16 cellular contexts compared by ENCODE assay signal in genomic region chr1:97091263-97091662, GRCh38.
DNase-seq lines count a peak whose midpoint lies in the region; ATAC-seq, FAIRE-seq and TF ChIP-seq lines count a peak whose summit lies in the region.
"Had no signal": no experiment of that assay in that cellular context is flagged by ENCODE, and none has a peak within 500 bp of the region (broad histone marks: within the 10 kb centered on the region; RNA-seq: fewer than 3 reads in every experiment).

No MANE protein-coding gene starts in this region.

- H3K9ac ChIP-seq in Loucy (ENCODE audit: low read depth, low read length, poor library complexity, severe bottlenecking), result peak overlapping the region; percentile 40
- H3K9ac ChIP-seq: BLaER1 treated with 17β-estradiol and CSF1 and Interleukin-3, amounts not matched to agents 10 nM and 100 nM had no signal

- H3K27ac Mint-ChIP-seq in nephron progenitor cell (peak overlapping the region; percentile 46), type B pancreatic cell (peak overlapping the region; percentile 7)
- H3K27ac Mint-ChIP-seq: HFFc6 had no signal

- no peaks in the 10 kb centered on the region for H3K9me2 ChIP-seq in Loucy (replicated peaks; ENCODE audit: low read depth, low read length)

- H3K36me3 Mint-ChIP-seq in nephron progenitor cell (ENCODE audit: low read depth), result no peaks in the 10 kb centered on the region
- H3K36me3 Mint-ChIP-seq in type B pancreatic cell, result no peaks in the 10 kb centered on the region

- TF ChIP-seq CTCF in Loucy (conservative IDR thresholded peaks at IDR 0.05; ENCODE audit: low read length) (no peak), bronchial epithelial cell (IDR thresholded peaks at IDR 0.05; ENCODE audit: insufficient read depth, low read length, severe bottlenecking) (no peak), nephron progenitor cell (IDR thresholded peaks at IDR 0.05) (no peak), type B pancreatic cell (conservative IDR thresholded peaks at IDR 0.05) (no peak)

- H3K4me3 Mint-ChIP-seq in nephron progenitor cell (no peak overlapping the region), type B pancreatic cell (no peak overlapping the region)
- H3K4me3 Mint-ChIP-seq: CD4-positive, CD25-positive, alpha-beta regulatory T cell; HFFc6 had no signal

- peak; percentile 72 for FAIRE-seq in bronchial epithelial cell (lab: Jason Lieb, UNC)
- FAIRE-seq: GM19239, H1 had no signal

- H3K27me3 ChIP-seq in Loucy (ENCODE audit: insufficient read depth, low read length, poor library complexity, severe bottlenecking) (no peaks in the 10 kb centered on the region), bronchial epithelial cell (ENCODE audit: control insufficient read depth, insufficient read depth, low read length) (no peaks in the 10 kb centered on the region)
- H3K27me3 ChIP-seq: BLaER1 treated with 17β-estradiol and CSF1 and Interleukin-3, amounts not matched to agents 10 nM and 100 nM had no signal

- no peaks in the 10 kb centered on the region for H3K27me3 Mint-ChIP-seq in nephron progenitor cell (ENCODE audit: low read depth, poor library complexity)
- H3K27me3 Mint-ChIP-seq in type B pancreatic cell, result no peaks in the 10 kb centered on the region
- H3K27me3 Mint-ChIP-seq: CD4-positive, CD25-positive, alpha-beta regulatory T cell had no signal

- H3K9me3 ChIP-seq in Loucy (ENCODE audit: insufficient read depth, low read depth, low read length), result no peaks in the 10 kb centered on the region

- no peaks in the 10 kb centered on the region for H3K9me3 Mint-ChIP-seq in nephron progenitor cell
- no peaks in the 10 kb centered on the region for H3K9me3 Mint-ChIP-seq in type B pancreatic cell
- H3K9me3 Mint-ChIP-seq: CD4-positive, CD25-positive, alpha-beta regulatory T cell; HFFc6 had no signal

- H3K4me3 ChIP-seq in Loucy (ENCODE audit: low read length, poor library complexity, severe bottlenecking) (peak overlapping the region; percentile 24), bronchial epithelial cell (ENCODE audit: low read depth, low read length) (no peak overlapping the region)
- H3K4me3 ChIP-seq: BLaER1 treated with 17β-estradiol and CSF1 and Interleukin-3, amounts not matched to agents 10 nM and 100 nM had no signal

- no peaks in the 10 kb centered on the region for H3K36me3 ChIP-seq in Loucy (ENCODE audit: insufficient read depth, low read length)
- H3K36me3 ChIP-seq in bronchial epithelial cell (ENCODE audit: control insufficient read depth, insufficient read depth, low read length), result no peaks in the 10 kb centered on the region

- DNase-seq in bronchial epithelial cell (ENCODE audit: low read depth), result no peak
- DNase-seq in nephron progenitor cell, result no peak
- no peak for DNase-seq in type B pancreatic cell (ENCODE audit: extremely low spot score, unreplicated experiment)
- DNase-seq in NCI-H2081 treated with DMSO at 0.1 percent for 48 hours (lab: John Stamatoyannopoulos, UW), result no peak
- DNase-seq: ACHN; CD4-positive, CD25-positive, alpha-beta regulatory T cell; DMS53; GF-D8; HCEC 1CT; HFFc6 had no signal

- H4K20me1 ChIP-seq in Loucy (ENCODE audit: insufficient read depth, low read length, poor library complexity, severe bottlenecking), result no peaks in the 10 kb centered on the region
- H4K20me1 ChIP-seq: BLaER1 treated with 17β-estradiol and CSF1 and Interleukin-3, amounts not matched to agents 10 nM and 100 nM had no signal

- no peak overlapping the region for H2AFZ ChIP-seq in Loucy (ENCODE audit: low read length)

- no peaks in the 10 kb centered on the region; the same call in 1 of the 2 replicates for H3F3A ChIP-seq in Loucy (ENCODE audit: low read depth)

- ATAC-seq in HG03469 (IDR thresholded peaks at IDR 0.05; ENCODE audit: unreplicated experiment) (no peak), HG02610 (IDR thresholded peaks at IDR 0.05; ENCODE audit: unreplicated experiment) (no peak)

- peak overlapping the region; percentile 46 for H3K4me2 ChIP-seq in Loucy (ENCODE audit: low read depth, low read length, poor library complexity, severe bottlenecking)

- H3K4me1 ChIP-seq in Loucy (ENCODE audit: insufficient read depth, low read length, poor library complexity, severe bottlenecking), result peaks cover 30% of the 10 kb centered on the region

- H3K79me2 ChIP-seq in Loucy (ENCODE audit: insufficient read depth, low read length), result no peaks in the 10 kb centered on the region

- H3K4me1 Mint-ChIP-seq in nephron progenitor cell (peaks cover 21% of the 10 kb centered on the region), type B pancreatic cell (ENCODE audit: unreplicated experiment) (peaks cover 11% of the 10 kb centered on the region)
- H3K4me1 Mint-ChIP-seq: CD4-positive, CD25-positive, alpha-beta regulatory T cell had no signal
